In the genomic region with DNA sequence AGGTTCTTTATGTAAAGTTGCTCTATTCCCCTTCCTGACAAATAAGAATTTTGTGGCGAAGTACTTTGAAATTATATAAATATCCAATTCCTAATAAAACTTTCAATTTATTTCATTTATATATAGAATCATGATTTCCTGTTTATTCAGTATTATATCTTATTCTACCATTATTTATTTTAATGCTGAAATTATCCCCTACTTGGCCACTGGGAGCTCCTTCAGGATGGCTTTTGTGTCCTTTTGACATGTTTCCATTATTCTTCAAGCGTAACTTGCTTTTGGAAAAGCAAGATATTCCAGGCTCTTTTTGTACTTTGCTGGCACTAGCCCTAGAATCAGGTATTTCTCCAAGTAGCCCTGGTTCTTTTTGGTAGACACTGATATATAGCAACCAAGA, we compare ENCODE assay signal across 20 cellular contexts.
"Had no signal": no experiment of that assay in that cellular context is flagged by ENCODE, and none has a peak within 500 bp of the region (broad histone marks: within the 10 kb centered on the region; RNA-seq: fewer than 3 reads in every experiment).

No MANE protein-coding gene starts in this region.

- DNase-seq: activated CD4-positive, alpha-beta memory T cell treated with anti-CD3 and anti-CD28 coated beads for 36 hours; activated CD4-positive, alpha-beta T cell treated with anti-CD3 and anti-CD28 coated beads for 36 hours; activated CD8-positive, alpha-beta memory T cell treated with anti-CD3 and anti-CD28 coated beads, Interleukin-2, amount 10 ng/mL, durations not matched to agents 7 days and 5 days; caudate nucleus; colonic mucosa; foreskin fibroblast; head of caudate nucleus; left lung; nephron progenitor cell; small intestine; stimulated activated CD4-positive, alpha-beta T cell treated with anti-CD3 and anti-CD28 coated beads, Interleukin-15, amount 100 ng/mL, for 24 hours; stimulated activated CD4-positive, alpha-beta T cell treated with anti-CD3 and anti-CD28 coated beads, Interleukin-2, amount 100 ng/mL, for 48 hours had no signal

- H3K4me1 ChIP-seq: colonic mucosa, left lung, right atrium auricular region, tibial nerve, vagina had no signal

- H3K9me3 Mint-ChIP-seq: activated CD4-positive, alpha-beta memory T cell treated with anti-CD3 and anti-CD28 coated beads for 36 hours; nephron progenitor cell; stimulated activated naive CD8-positive, alpha-beta T cell treated with anti-CD3 and anti-CD28 coated beads, Interleukin-15, Interleukin-2, amounts not matched to agents 100 ng/mL and 50 ng/mL, for 24 hours; T-helper 2 cell treated with Interferon-gamma antibody and Interleukin-4, amounts not matched to agents 5 μg/mL and 100 μg/mL, for 36 hours; WTC11 had no signal

- H3K27me3 ChIP-seq: colonic mucosa, left lung, right atrium auricular region, tibial nerve, vagina had no signal

- H3K27me3 Mint-ChIP-seq: activated CD4-positive, alpha-beta memory T cell treated with anti-CD3 and anti-CD28 coated beads for 36 hours; activated CD4-positive, alpha-beta T cell treated with anti-CD3 and anti-CD28 coated beads for 36 hours; activated CD8-positive, alpha-beta memory T cell treated with anti-CD3 and anti-CD28 coated beads, Interleukin-2, amount 10 ng/mL, durations not matched to agents 7 days and 5 days; activated naive CD8-positive, alpha-beta T cell; progenitor cell of endocrine pancreas; stimulated activated naive CD8-positive, alpha-beta T cell treated with anti-CD3 and anti-CD28 coated beads, Interleukin-15, Interleukin-2, amounts not matched to agents 100 ng/mL and 50 ng/mL, for 24 hours had no signal

- H3K36me3 ChIP-seq: colonic mucosa, left lung, right atrium auricular region, tibial nerve, vagina had no signal

- H3K36me3 Mint-ChIP-seq: activated CD4-positive, alpha-beta memory T cell treated with anti-CD3 and anti-CD28 coated beads for 36 hours; activated CD8-positive, alpha-beta memory T cell treated with anti-CD3 and anti-CD28 coated beads, Interleukin-2, amount 10 ng/mL, durations not matched to agents 7 days and 5 days had no signal

- H3K9me3 ChIP-seq: colonic mucosa, left lung, right atrium auricular region, tibial nerve, vagina had no signal

- H3K27ac ChIP-seq: colonic mucosa, left lung, right atrium auricular region, tibial nerve, vagina had no signal

- H3K27ac Mint-ChIP-seq: activated CD4-positive, alpha-beta memory T cell treated with anti-CD3 and anti-CD28 coated beads for 36 hours; activated CD4-positive, alpha-beta T cell treated with anti-CD3 and anti-CD28 coated beads for 36 hours; activated CD8-positive, alpha-beta memory T cell treated with anti-CD3 and anti-CD28 coated beads, Interleukin-2, amount 10 ng/mL, durations not matched to agents 7 days and 5 days; activated naive CD8-positive, alpha-beta T cell; nephron progenitor cell; progenitor cell of endocrine pancreas; stimulated activated naive CD8-positive, alpha-beta T cell treated with anti-CD3 and anti-CD28 coated beads, Interleukin-15, Interleukin-2, amounts not matched to agents 100 ng/mL and 50 ng/mL, for 24 hours; T-helper 2 cell treated with Interferon-gamma antibody and Interleukin-4, amounts not matched to agents 5 μg/mL and 100 μg/mL, for 36 hours; WTC11 had no signal

- H3K4me3 ChIP-seq: colonic mucosa, left lung, right atrium auricular region, tibial nerve, vagina had no signal

- H3K4me3 Mint-ChIP-seq: activated CD4-positive, alpha-beta memory T cell treated with anti-CD3 and anti-CD28 coated beads for 36 hours; activated CD4-positive, alpha-beta T cell treated with anti-CD3 and anti-CD28 coated beads for 36 hours; activated CD8-positive, alpha-beta memory T cell treated with anti-CD3 and anti-CD28 coated beads, Interleukin-2, amount 10 ng/mL, durations not matched to agents 7 days and 5 days; activated naive CD8-positive, alpha-beta T cell; nephron progenitor cell; stimulated activated naive CD8-positive, alpha-beta T cell treated with anti-CD3 and anti-CD28 coated beads, Interleukin-15, Interleukin-2, amounts not matched to agents 100 ng/mL and 50 ng/mL, for 24 hours; T-helper 2 cell treated with Interferon-gamma antibody and Interleukin-4, amounts not matched to agents 5 μg/mL and 100 μg/mL, for 36 hours; WTC11 had no signal

- H3K4me1 Mint-ChIP-seq: activated CD8-positive, alpha-beta memory T cell treated with anti-CD3 and anti-CD28 coated beads, Interleukin-2, amount 10 ng/mL, durations not matched to agents 7 days and 5 days; nephron progenitor cell had no signal
